In the genomic region with DNA sequence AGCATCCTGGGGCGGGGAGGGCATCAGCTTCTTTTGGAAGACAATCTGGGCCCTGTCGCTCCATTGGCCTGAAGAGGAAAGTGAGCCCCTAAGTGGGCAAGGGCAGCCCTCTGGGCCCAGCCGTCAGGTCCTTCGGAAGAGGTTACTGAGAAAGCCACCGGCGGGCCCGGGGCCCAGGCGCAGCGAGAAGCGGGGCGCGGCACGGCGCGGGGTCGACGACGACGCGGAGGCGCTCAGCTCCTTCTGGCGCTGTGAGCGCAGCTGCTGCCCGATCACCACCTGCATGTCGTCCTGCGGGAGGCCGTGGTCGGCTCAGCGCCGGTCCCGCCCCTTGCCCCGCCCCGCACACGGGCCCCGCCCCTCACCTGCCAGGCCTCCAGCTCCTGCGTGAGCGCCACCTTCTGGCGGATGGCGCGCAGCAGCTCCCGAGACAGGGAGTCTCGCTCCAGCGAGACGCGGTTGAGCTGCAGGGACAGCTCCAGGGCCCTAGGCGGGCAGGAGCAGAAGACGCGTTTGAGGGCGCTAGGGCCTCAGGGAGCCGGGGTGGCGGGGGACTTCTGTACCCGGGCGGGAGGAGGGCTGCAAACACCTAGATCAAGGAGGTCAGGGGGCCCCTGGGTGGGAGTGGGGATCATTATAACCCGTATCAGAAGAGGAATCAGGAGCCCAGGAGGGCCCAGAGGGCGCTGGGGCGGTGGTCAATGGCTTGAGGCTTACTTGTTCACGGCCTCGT, we compare ENCODE assay signal across 8 cellular contexts. TPM values are rescaled to one million over a fixed set of nuclear protein-coding genes. Genes with fewer than 3 reads are reported as not detected.
DNase-seq lines count a peak whose midpoint lies in the region; ATAC-seq and TF ChIP-seq lines count a peak whose summit lies in the region.

No MANE protein-coding gene starts in this region.

- CTCF ChIA-PET in MCF 10A (lab: Yijun Ruan, JAX): interaction anchor here (0.5 to 8.3 kb wide), 23 partner anchors 8 to 649 kb away, joined by 3 to 121 read pairs (median 5); a partner anchor contains a TSS

- no peaks in the 10 kb centered on the region for H3K9me3 Mint-ChIP-seq in MCF 10A (ENCODE audit: unreplicated experiment)

- peak overlapping the region; percentile 46 for H3K27ac ChIP-seq in VCaP

- intact Hi-C loops in MCF 10A (cut with micrococcal nuclease): loop anchor here (1.0 kb wide), 1 partner anchor 25 kb away; no protein-coding TSS in a partner anchor

- H3K4me1 Mint-ChIP-seq in MCF 10A (ENCODE audit: insufficient read depth, unreplicated experiment): peaks cover 6% of the 10 kb centered on the region

- ATAC-seq in GM19452 (IDR thresholded peaks at IDR 0.05; ENCODE audit: unreplicated experiment) (peak; percentile 39), HG03025 (IDR thresholded peaks at IDR 0.05; ENCODE audit: low FRiP score, unreplicated experiment) (no peak)

- POLR2A ChIA-PET in MCF 10A (lab: Yijun Ruan, JAX): interaction anchor here (0.6 to 1.5 kb wide), 6 partner anchors 8 to 129 kb away, joined by 3 to 11 read pairs (median 6); a partner anchor contains a TSS

- BruUV-seq in MCF 10A (replicated peaks; lab: Mats Ljungman, UMichigan): no TSS peak

- H3K4me3 Mint-ChIP-seq in MCF 10A (ENCODE audit: unreplicated experiment): no peak overlapping the region

- H3K27ac Mint-ChIP-seq in MCF 10A (ENCODE audit: low read depth, unreplicated experiment): no peak overlapping the region

- H3K4me3 ChIP-seq in AG09309 (ENCODE audit: control insufficient read depth, low read depth, low read length): no peak overlapping the region

- DNase-seq in AG09309 (ENCODE audit: low read depth) (no peak), NCI-H1930 (lab: John Stamatoyannopoulos, UW) (peak; percentile 90 to 96), MCF 10A (ENCODE audit: unreplicated experiment) (peak; percentile 87), islet precursor cell (peak; percentile 97)
- DNase-seq in stimulated activated CD4-positive, alpha-beta T cell treated with anti-CD3 and anti-CD28 coated beads, Interleukin-1b, Interleukin-23, amount 100 ng/mL, for 4 hours (ENCODE audit: low read depth in 2 of 2): peak; percentile 86 to 91

- TF ChIP-seq CTCF in AG09309 (IDR thresholded peaks at IDR 0.05; ENCODE audit: control insufficient read depth, insufficient read depth, low read depth, low read length, missing control alignments): peak; percentile 57
- TF ChIP-seq CTCF in VCaP (conservative IDR thresholded peaks at IDR 0.05): peak; percentile 90
- TF ChIP-seq CTCF in MCF 10A (IDR thresholded peaks at IDR 0.05; ENCODE audit: unreplicated experiment): peak; percentile 75

- H3K27me3 Mint-ChIP-seq in MCF 10A (ENCODE audit: insufficient read depth, unreplicated experiment): peaks cover 11% of the 10 kb centered on the region

- H3K36me3 Mint-ChIP-seq in MCF 10A (ENCODE audit: insufficient read depth, unreplicated experiment): peaks cover 40% of the 10 kb centered on the region

RNA-seq across cellular contexts. Expression of a gene that starts 4.3 kb away (rescaled TPM):
- total RNA-seq in MCF 10A (2022): 36.8 and 53.1 TPM in 2 replicates

RNA-seq across cellular contexts. Expression of a gene that starts 4.4 kb away (rescaled TPM):
- 13.6 and 20.4 TPM in 2 replicates for total RNA-seq in MCF 10A (2022)

RNA-seq across cellular contexts. Expression of a gene that starts 8.0 kb away (rescaled TPM):
- 436 and 641 TPM in 2 replicates for total RNA-seq in MCF 10A (2022)

RNA-seq across cellular contexts. Expression of a gene that starts 8.6 kb away (rescaled TPM):
- 0.23 and 0.39 TPM in 2 replicates for total RNA-seq in MCF 10A (2022)

RNA-seq across cellular contexts. Expression of a gene that starts 10.2 kb away (rescaled TPM):
- total RNA-seq in MCF 10A (2022): not detected in 2 replicates
